ENCODE assay signal across 1 cellular context in genomic region chr22:37660709-37661045, GRCh38.
TF ChIP-seq lines count a peak whose summit lies in the region.

No MANE protein-coding gene starts in this region.

TF ChIP-seq in IMR-90, 13 proteins besides CTCF, POLR2A, EP300 and RAD21:
- TF ChIP-seq MXI1 (IDR thresholded peaks at IDR 0.05; ENCODE audit: borderline replicate concordance, low read depth, low read length) (no peak), CHD1 (IDR thresholded peaks at IDR 0.05; ENCODE audit: low read depth, low read length) (no peak), ELK1 (IDR thresholded peaks at IDR 0.05; ENCODE audit: borderline replicate concordance, low read depth, low read length) (no peak), RFX5 (IDR thresholded peaks at IDR 0.05; ENCODE audit: low read depth, low read length) (no peak), CEBPB (IDR thresholded peaks at IDR 0.05; ENCODE audit: low read depth, low read length) (no peak), RCOR1 (IDR thresholded peaks at IDR 0.05; ENCODE audit: insufficient replicate concordance, low read length) (no peak), MAFK (IDR thresholded peaks at IDR 0.05; ENCODE audit: low read depth, low read length) (no peak), SMC3 (IDR thresholded peaks at IDR 0.05; ENCODE audit: low read depth, low read length) (no peak), NFE2L2 (IDR thresholded peaks at IDR 0.05; ENCODE audit: low read depth, low read length) (no peak), FOS (IDR thresholded peaks at IDR 0.05; ENCODE audit: low read depth, low read length) (no peak), MAZ (IDR thresholded peaks at IDR 0.05; ENCODE audit: borderline replicate concordance, low read depth, low read length) (no peak), BHLHE40 (IDR thresholded peaks at IDR 0.05; ENCODE audit: low read depth, low read length) (no peak)
- TF ChIP-seq, protein P1, sequence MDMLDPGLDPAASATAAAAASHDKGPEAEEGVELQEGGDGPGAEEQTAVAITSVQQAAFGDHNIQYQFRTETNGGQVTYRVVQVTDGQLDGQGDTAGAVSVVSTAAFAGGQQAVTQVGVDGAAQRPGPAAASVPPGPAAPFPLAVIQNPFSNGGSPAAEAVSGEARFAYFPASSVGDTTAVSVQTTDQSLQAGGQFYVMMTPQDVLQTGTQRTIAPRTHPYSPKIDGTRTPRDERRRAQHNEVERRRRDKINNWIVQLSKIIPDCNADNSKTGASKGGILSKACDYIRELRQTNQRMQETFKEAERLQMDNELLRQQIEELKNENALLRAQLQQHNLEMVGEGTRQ (IDR thresholded peaks at IDR 0.05; ENCODE audit: low read depth, low read length) = no peak
